15 cellular contexts compared by ENCODE assay signal in genomic region chr21:45310446-45310845, GRCh38. TPM values are rescaled to one million over a fixed set of nuclear protein-coding genes. Genes with fewer than 3 reads are reported as not detected.
DNase-seq lines count a peak whose midpoint lies in the region; ATAC-seq and TF ChIP-seq lines count a peak whose summit lies in the region.
"Had no signal": no experiment of that assay in that cellular context is flagged by ENCODE, and none has a peak within 500 bp of the region (broad histone marks: within the 10 kb centered on the region; RNA-seq: fewer than 3 reads in every experiment).

No MANE protein-coding gene starts in this region.

- H3K27me3 Mint-ChIP-seq in activated CD8-positive, alpha-beta T cell treated with anti-CD3 and anti-CD28 coated beads for 36 hours, result no peaks in the 10 kb centered on the region

- 90% methylated on average over 10 of the region's 10 CpGs for WGBS in mesenchymal stem cell
- 86 to 87% methylated on average over 7 to 10 of the region's 10 CpGs for WGBS in GM23248 (ENCODE audit: low coverage in 1 of 2, low lambda C conversion rate in 2 of 2, missing lambda C conversion rate in 2 of 2), 2 experiments

- POLR2A ChIA-PET in activated CD8-positive, alpha-beta T cell treated with anti-CD3 and anti-CD28 coated beads for 36 hours (lab: Charles Lee), result interaction anchor here (0.6 kb wide), 1 partner anchor 227 kb away, joined by 4 read pairs; no protein-coding TSS in a partner anchor

- no peak overlapping the region for H2BK5ac ChIP-seq in mesenchymal stem cell (ENCODE audit: low read depth, low read length, poor library complexity, severe bottlenecking)

- peak overlapping the region; percentile 26 for H2BK15ac ChIP-seq in mesenchymal stem cell (ENCODE audit: low read depth, poor library complexity, severe bottlenecking)

- H2AFZ ChIP-seq in mesenchymal stem cell (ENCODE audit: low read depth, low read length) (no peak overlapping the region), GM23248 (no peak overlapping the region)

- no peaks in the 10 kb centered on the region for H3K9me3 Mint-ChIP-seq in activated CD8-positive, alpha-beta T cell treated with anti-CD3 and anti-CD28 coated beads for 36 hours

- peak overlapping the region; percentile 94 to 97 for H2BK12ac ChIP-seq in mesenchymal stem cell (ENCODE audit: low read length in 2 of 2)

- H4K20me1 ChIP-seq in GM23248 (ENCODE audit: insufficient read depth), result no peaks in the 10 kb centered on the region

- peaks cover 8% of the 10 kb centered on the region for H3K4me1 Mint-ChIP-seq in activated CD8-positive, alpha-beta T cell treated with anti-CD3 and anti-CD28 coated beads for 36 hours (ENCODE audit: low read depth)

- H4K91ac ChIP-seq in mesenchymal stem cell (ENCODE audit: low read length), result peak overlapping the region; percentile 31

- TF ChIP-seq POLR2A in gastrocnemius medialis (IDR thresholded peaks at IDR 0.05), result no peak

- no peak overlapping the region for H3K4me3 ChIP-seq in left ventricle myocardium inferior
- no peak overlapping the region for H3K4me3 ChIP-seq in mesenchymal stem cell (ENCODE audit: insufficient read depth in 1 of 2, low read depth in 1 of 2, low read length in 2 of 2)
- no peak overlapping the region for H3K4me3 ChIP-seq in upper lobe of right lung
- H3K4me3 ChIP-seq in gastrocnemius medialis, result no peak overlapping the region
- H3K4me3 ChIP-seq in GM23248, result no peak overlapping the region
- H3K4me3 ChIP-seq: Peyer's patch had no signal

- H3K4me1 ChIP-seq in left ventricle myocardium inferior (peaks cover 43% of the 10 kb centered on the region), mesenchymal stem cell (ENCODE audit: control insufficient read depth, insufficient read depth, low read depth, low read length) (peaks cover 47% of the 10 kb centered on the region), upper lobe of right lung (peaks cover 41% of the 10 kb centered on the region), gastrocnemius medialis (peaks cover 6 to 28% of the 10 kb centered on the region in 2 donors), GM23248 (ENCODE audit: insufficient read depth) (peaks cover 6% of the 10 kb centered on the region)

- no peak overlapping the region for H3K4me3 Mint-ChIP-seq in activated CD8-positive, alpha-beta T cell treated with anti-CD3 and anti-CD28 coated beads for 36 hours

- H3K79me1 ChIP-seq in mesenchymal stem cell (replicated peaks; ENCODE audit: low read length, poor library complexity, severe bottlenecking), result no peaks in the 10 kb centered on the region

- intact Hi-C loops in cardiac septum (cut with DNase I) (no loop called here), left ventricle myocardium superior (cut with micrococcal nuclease) (loop anchor here (10.0 kb wide), 1 partner anchor 64 kb away; no protein-coding TSS in a partner anchor), left ventricle myocardium inferior (cut with micrococcal nuclease) (no loop called here), upper lobe of right lung (cut with DNase I) (no loop called here), gastrocnemius medialis (cut with DNase I; ENCODE audit: low total_unique reads) (no loop called here)
- intact Hi-C loops in activated CD8-positive, alpha-beta T cell treated with anti-CD3 and anti-CD28 coated beads for 36 hours (cut with micrococcal nuclease), result no loop called here

- no peak overlapping the region for H3K4me2 ChIP-seq in mesenchymal stem cell (ENCODE audit: low read length, poor library complexity, severe bottlenecking)
- H3K4me2 ChIP-seq in GM23248 (ENCODE audit: unreplicated experiment), result no peak overlapping the region

- H2AK5ac ChIP-seq in mesenchymal stem cell (ENCODE audit: low read length, severe bottlenecking), result peak overlapping the region; percentile 78

- H3K36me3 ChIP-seq in left ventricle myocardium inferior (no peaks in the 10 kb centered on the region), mesenchymal stem cell (ENCODE audit: control insufficient read depth in 1 of 2, insufficient read depth in 2 of 2, low read depth in 1 of 2, low read length in 2 of 2) (no peaks in the 10 kb centered on the region), upper lobe of right lung (no peaks in the 10 kb centered on the region), gastrocnemius medialis (no peaks in the 10 kb centered on the region), GM23248 (ENCODE audit: low read depth) (no peaks in the 10 kb centered on the region)
- H3K36me3 ChIP-seq: Peyer's patch had no signal

- peak overlapping the region in 1 of 2 experiments; percentile 26 for H3K18ac ChIP-seq in mesenchymal stem cell (ENCODE audit: low read depth in 1 of 2, low read length in 2 of 2)

- no peak overlapping the region for H3K23ac ChIP-seq in mesenchymal stem cell (ENCODE audit: low read length in 2 of 2)

- ATAC-seq in left ventricle myocardium superior (no peak), upper lobe of right lung (no peak), gastrocnemius medialis (no peak)
- no peak for ATAC-seq in activated CD8-positive, alpha-beta T cell treated with anti-CD3 and anti-CD28 coated beads for 36 hours
- ATAC-seq: HCT116 had no signal

- no peaks in the 10 kb centered on the region for H3K9me2 ChIP-seq in GM23248 (ENCODE audit: insufficient read depth)

- in situ Hi-C loops in gastrocnemius medialis (cut with MboI; ENCODE audit: low sequenced_read_pairs in 4 of 4) (no loop called here), GM23248 (cut with MboI) (no loop called here)

- peaks cover 6% of the 10 kb centered on the region for H3K9me3 ChIP-seq in left ventricle myocardium inferior (replicated peaks)
- no peaks in the 10 kb centered on the region for H3K9me3 ChIP-seq in mesenchymal stem cell (ENCODE audit: control insufficient read depth, low read length)
- no peaks in the 10 kb centered on the region for H3K9me3 ChIP-seq in upper lobe of right lung
- no peaks in the 10 kb centered on the region for H3K9me3 ChIP-seq in gastrocnemius medialis
- H3K9me3 ChIP-seq in GM23248 (ENCODE audit: low read depth), result no peaks in the 10 kb centered on the region
- H3K9me3 ChIP-seq: Caco-2, Peyer's patch had no signal

- H4K8ac ChIP-seq in mesenchymal stem cell (ENCODE audit: low read length), result no peak overlapping the region

- no peaks in the 10 kb centered on the region for H3K79me2 ChIP-seq in GM23248 (ENCODE audit: insufficient read depth)

- no peaks in the 10 kb centered on the region for H3F3A ChIP-seq in GM23248 (ENCODE audit: insufficient read depth)

- H3K14ac ChIP-seq in mesenchymal stem cell (ENCODE audit: low read length in 2 of 2), result peak overlapping the region in 1 of 2 experiments; percentile 31

- H3K9ac ChIP-seq in mesenchymal stem cell (ENCODE audit: low read length), result no peak overlapping the region
- H3K9ac ChIP-seq in GM23248, result no peak overlapping the region

- peak; percentile 59 for DNase-seq in cardiac septum (ENCODE audit: low spot score)
- no peak for DNase-seq in left ventricle myocardium superior
- peak; percentile 12 for DNase-seq in left ventricle myocardium inferior
- DNase-seq in mesenchymal stem cell, result no peak
- peak; percentile 60 for DNase-seq in upper lobe of right lung
- DNase-seq in activated CD8-positive, alpha-beta T cell treated with anti-CD3 and anti-CD28 coated beads for 36 hours, result no peak
- no peak for DNase-seq in gastrocnemius medialis
- DNase-seq in GM23248, result no peak
- DNase-seq: MV-4-11, NCI-H1417 treated with DMSO at 0.1 percent for 48 hours, NCI-H2029 treated with DMSO at 0.1 percent for 48 hours, NCI-H524 had no signal

- no peaks in the 10 kb centered on the region for H3K27me3 ChIP-seq in left ventricle myocardium inferior (ENCODE audit: low read depth)
- peaks cover 0 to 11% of the 10 kb centered on the region in 2 experiments for H3K27me3 ChIP-seq in mesenchymal stem cell (ENCODE audit: control insufficient read depth in 1 of 2, insufficient read depth in 1 of 2, low read length in 2 of 2)
- no peaks in the 10 kb centered on the region for H3K27me3 ChIP-seq in upper lobe of right lung
- peaks cover 16 to 32% (median 18%) of the 10 kb centered on the region in 3 donors for H3K27me3 ChIP-seq in gastrocnemius medialis
- H3K27me3 ChIP-seq in GM23248 (replicated peaks; ENCODE audit: insufficient read depth), result no peaks in the 10 kb centered on the region
- H3K27me3 ChIP-seq: Peyer's patch had no signal

- CTCF ChIA-PET in activated CD8-positive, alpha-beta T cell treated with anti-CD3 and anti-CD28 coated beads for 36 hours (lab: Charles Lee), result interaction anchor here (0.8 kb wide), 1 partner anchor 17 kb away, joined by 3 read pairs; no protein-coding TSS in a partner anchor

- H2BK120ac ChIP-seq in mesenchymal stem cell (ENCODE audit: low read depth, low read length), result no peak overlapping the region

- no peak overlapping the region for H3K27ac Mint-ChIP-seq in activated CD8-positive, alpha-beta T cell treated with anti-CD3 and anti-CD28 coated beads for 36 hours

- TF ChIP-seq CTCF in left ventricle myocardium inferior (IDR thresholded peaks at IDR 0.05; ENCODE audit: borderline replicate concordance), result no peak
- no peak for TF ChIP-seq CTCF in upper lobe of right lung (IDR thresholded peaks at IDR 0.05)
- no peak for TF ChIP-seq CTCF in activated CD8-positive, alpha-beta T cell treated with anti-CD3 and anti-CD28 coated beads for 36 hours (IDR thresholded peaks at IDR 0.05)
- no peak for TF ChIP-seq CTCF in gastrocnemius medialis (IDR thresholded peaks at IDR 0.05 in 4 of 5, conservative IDR thresholded peaks at IDR 0.05 in 1 of 5)

- H3K27ac ChIP-seq in left ventricle myocardium inferior (replicated peaks) (no peak overlapping the region), mesenchymal stem cell (ENCODE audit: low read length, poor library complexity, severe bottlenecking) (no peak overlapping the region), upper lobe of right lung (peak overlapping the region; percentile 84), gastrocnemius medialis (no peak overlapping the region), GM23248 (no peak overlapping the region)

- peak overlapping the region; percentile 9 to 54 for H3K4ac ChIP-seq in mesenchymal stem cell (ENCODE audit: low read depth in 1 of 2, low read length in 2 of 2)

- no peaks in the 10 kb centered on the region for H3K36me3 Mint-ChIP-seq in activated CD8-positive, alpha-beta T cell treated with anti-CD3 and anti-CD28 coated beads for 36 hours (ENCODE audit: low read depth)

RNA-seq across cellular contexts. Expression of gene POFUT2, which starts 22.8 kb away (rescaled TPM):
- total RNA-seq in cardiac septum (20.1 TPM), left ventricle myocardium superior (15.7 TPM), left ventricle myocardium inferior (20.9 TPM), upper lobe of right lung (29.0 TPM), gastrocnemius medialis (10 to 100 TPM in 1 of 4 donors, 1 to 10 TPM in 3; 4.8 to 11.0 (median 5.9) TPM)
- polyA plus RNA-seq in mesenchymal stem cell (2013, experiment 1 of 2), result 75.1 TPM
- polyA plus RNA-seq in mesenchymal stem cell (2013, experiment 2 of 2), result 76.3 TPM
- 10 to 100 TPM; 11.7 to 12.4 TPM for total RNA-seq in activated CD8-positive, alpha-beta T cell treated with anti-CD3 and anti-CD28 coated beads for 36 hours
- total RNA-seq in GM23248 (2014; rRNA removed; shearing (Covaris generic)), result 48.2 and 54.0 TPM in 2 replicates
- 30.1 and 30.9 TPM in 2 replicates for polyA plus RNA-seq in GM23248 (2016; fragmentation: Nextera tagmentation; extraction: Ambion mirVana)

Comparison
In these comparisons a context has a peak if more than half of its experiments do, and no peak if none do; other contexts are left out.
1. DNase-seq: peak in cardiac septum (single experiment), left ventricle myocardium inferior (single experiment) and upper lobe of right lung (single experiment); none in left ventricle myocardium superior (single experiment), mesenchymal stem cell (single experiment), activated CD8-positive, alpha-beta T cell treated with anti-CD3 and anti-CD28 coated beads for 36 hours (single experiment), gastrocnemius medialis (0 of 2) and GM23248 (single experiment).